ENCODE assay signal across 8 cellular contexts in the genomic region with DNA sequence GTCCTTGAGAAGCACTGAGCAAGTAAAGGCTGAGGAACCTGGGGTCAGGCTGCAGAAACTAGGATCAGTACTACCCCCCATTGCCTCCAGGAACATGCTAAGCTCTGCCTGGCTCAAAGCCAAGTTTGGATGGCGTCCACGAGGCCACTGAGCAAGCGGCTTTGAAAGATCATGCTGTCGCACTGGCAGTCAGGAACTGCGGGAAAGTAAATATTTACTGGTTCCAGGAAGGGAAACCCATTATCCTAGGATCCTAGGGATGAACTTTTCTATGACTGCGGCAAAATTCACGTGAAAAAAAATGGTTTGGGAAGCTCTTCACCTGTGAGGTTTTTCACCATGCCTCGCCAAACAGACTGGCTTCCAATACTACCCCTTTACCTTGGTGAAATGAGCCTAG.
DNase-seq lines count a peak whose midpoint lies in the region; ATAC-seq, FAIRE-seq and TF ChIP-seq lines count a peak whose summit lies in the region.

No MANE protein-coding gene starts in this region.

- TF ChIP-seq EP300 in SK-N-SH (IDR thresholded peaks at IDR 0.05; ENCODE audit: borderline replicate concordance in 1 of 2, low read depth in 1 of 2, low read length in 1 of 2), result no peak

- no peaks in the 10 kb centered on the region for H3K27me3 ChIP-seq in SK-N-SH (ENCODE audit: insufficient read depth)
- no peaks in the 10 kb centered on the region for H3K27me3 ChIP-seq in WERI-Rb-1 (ENCODE audit: insufficient read depth, low read depth, severe bottlenecking)

- no peak for TF ChIP-seq RAD21 in SK-N-SH (IDR thresholded peaks at IDR 0.05; ENCODE audit: low read length)

- H3K4me3 ChIP-seq in SK-N-SH (ENCODE audit: low read depth in 2 of 2, low read length in 1 of 2) (no peak overlapping the region), WERI-Rb-1 (ENCODE audit: low read depth, low read length) (no peak overlapping the region), kidney (ENCODE audit: low read length in 2 of 2) (no peak overlapping the region)

- POLR2A ChIA-PET in SK-N-SH (lab: Yijun Ruan, JAX), result no interaction called here

- DNase-seq in SK-N-SH, result peak; percentile 27
- DNase-seq in WERI-Rb-1, result peak; percentile 71
- DNase-seq in kidney, result peak; percentile 81
- peak; percentile 59 for DNase-seq in ureter (ENCODE audit: low spot score)

- FAIRE-seq in kidney (lab: Jason Lieb, UNC), result no peak

- no peak overlapping the region for H3K9ac ChIP-seq in SK-N-SH
- H3K9ac ChIP-seq in kidney (ENCODE audit: low read length in 2 of 2), result no peak overlapping the region

- H3K27ac ChIP-seq in SK-N-SH (ENCODE audit: low read depth in 2 of 2, low read length in 1 of 2) (no peak overlapping the region), WERI-Rb-1 (no peak overlapping the region), kidney (ENCODE audit: low read depth in 2 of 2, low read length in 2 of 2) (peak overlapping the region in 1 of 2 donors; percentile 11)

- WGBS in SK-N-SH (ENCODE audit: low lambda C conversion rate), result 50% methylated on average over 8 of the region's 8 CpGs

- no peak overlapping the region for H3K4me2 ChIP-seq in SK-N-SH

- H3K4me1 ChIP-seq in SK-N-SH (ENCODE audit: control insufficient read depth in 1 of 2, insufficient read depth in 2 of 2, low read depth in 1 of 2, low read length in 1 of 2), result peaks cover 0 to 2% of the 10 kb centered on the region in 2 experiments; a peak in 2 of 4 replicates
- peaks cover 0 to 2% of the 10 kb centered on the region in 2 donors for H3K4me1 ChIP-seq in kidney (ENCODE audit: control insufficient read depth in 1 of 2, insufficient read depth in 1 of 2, low read depth in 1 of 2, low read length in 2 of 2)

- ATAC-seq in SK-N-SH treated with all-trans-retinoic acid at 6 μM for 48 hours (no peak), HG03521 (IDR thresholded peaks at IDR 0.05; ENCODE audit: unreplicated experiment) (no peak), HG02763 (IDR thresholded peaks at IDR 0.05; ENCODE audit: unreplicated experiment) (no peak), GM18498 (IDR thresholded peaks at IDR 0.05; ENCODE audit: unreplicated experiment) (no peak)

- H4K20me1 ChIP-seq in SK-N-SH (ENCODE audit: insufficient read depth), result no peaks in the 10 kb centered on the region

- H3K36me3 ChIP-seq in SK-N-SH (replicated peaks in 1 of 2; ENCODE audit: control insufficient read depth in 1 of 2, insufficient read depth in 2 of 2, low read length in 1 of 2), result no peaks in the 10 kb centered on the region
- H3K36me3 ChIP-seq in WERI-Rb-1, result no peaks in the 10 kb centered on the region
- H3K36me3 ChIP-seq in kidney (ENCODE audit: control insufficient read depth in 1 of 2, insufficient read depth in 2 of 2, low read length in 2 of 2), result no peaks in the 10 kb centered on the region

- H2AFZ ChIP-seq in SK-N-SH (ENCODE audit: low read depth), result no peak overlapping the region

- intact Hi-C loops in kidney (cut with DNase I), result no loop called here

- H3K79me2 ChIP-seq in SK-N-SH (ENCODE audit: insufficient read depth), result no peaks in the 10 kb centered on the region

- no peak for TF ChIP-seq CTCF in SK-N-SH (IDR thresholded peaks at IDR 0.05)
- TF ChIP-seq CTCF in WERI-Rb-1 (IDR thresholded peaks at IDR 0.05; ENCODE audit: low read depth, low read length), result no peak
- TF ChIP-seq CTCF in kidney (IDR thresholded peaks at IDR 0.05; ENCODE audit: borderline replicate concordance, extremely low read depth, insufficient read depth), result no peak

- no peaks in the 10 kb centered on the region for H3F3A ChIP-seq in SK-N-SH (replicated peaks; ENCODE audit: insufficient read depth)

- H3K9me2 ChIP-seq in SK-N-SH, result no peaks in the 10 kb centered on the region

- H3K9me3 ChIP-seq in SK-N-SH (no peaks in the 10 kb centered on the region), WERI-Rb-1 (ENCODE audit: severe bottlenecking) (no peaks in the 10 kb centered on the region), kidney (ENCODE audit: control insufficient read depth in 1 of 2, low read length in 2 of 2) (no peaks in the 10 kb centered on the region)

- CTCF ChIA-PET in SK-N-SH (lab: Yijun Ruan, JAX), result interaction anchor here (0.9 to 1.4 kb wide), 2 partner anchors 804 to 843 kb away, joined by 3 to 5 read pairs; no protein-coding TSS in a partner anchor

TF ChIP-seq in SK-N-SH, 30 proteins besides CTCF, POLR2A, EP300 and RAD21:
- TF ChIP-seq SIN3A (IDR thresholded peaks at IDR 0.05; ENCODE audit: borderline replicate concordance, low read depth, low read length) (no peak), TAF1 (IDR thresholded peaks at IDR 0.05; ENCODE audit: borderline replicate concordance, low read depth, low read length) (no peak)
- TF ChIP-seq, protein P1, sequence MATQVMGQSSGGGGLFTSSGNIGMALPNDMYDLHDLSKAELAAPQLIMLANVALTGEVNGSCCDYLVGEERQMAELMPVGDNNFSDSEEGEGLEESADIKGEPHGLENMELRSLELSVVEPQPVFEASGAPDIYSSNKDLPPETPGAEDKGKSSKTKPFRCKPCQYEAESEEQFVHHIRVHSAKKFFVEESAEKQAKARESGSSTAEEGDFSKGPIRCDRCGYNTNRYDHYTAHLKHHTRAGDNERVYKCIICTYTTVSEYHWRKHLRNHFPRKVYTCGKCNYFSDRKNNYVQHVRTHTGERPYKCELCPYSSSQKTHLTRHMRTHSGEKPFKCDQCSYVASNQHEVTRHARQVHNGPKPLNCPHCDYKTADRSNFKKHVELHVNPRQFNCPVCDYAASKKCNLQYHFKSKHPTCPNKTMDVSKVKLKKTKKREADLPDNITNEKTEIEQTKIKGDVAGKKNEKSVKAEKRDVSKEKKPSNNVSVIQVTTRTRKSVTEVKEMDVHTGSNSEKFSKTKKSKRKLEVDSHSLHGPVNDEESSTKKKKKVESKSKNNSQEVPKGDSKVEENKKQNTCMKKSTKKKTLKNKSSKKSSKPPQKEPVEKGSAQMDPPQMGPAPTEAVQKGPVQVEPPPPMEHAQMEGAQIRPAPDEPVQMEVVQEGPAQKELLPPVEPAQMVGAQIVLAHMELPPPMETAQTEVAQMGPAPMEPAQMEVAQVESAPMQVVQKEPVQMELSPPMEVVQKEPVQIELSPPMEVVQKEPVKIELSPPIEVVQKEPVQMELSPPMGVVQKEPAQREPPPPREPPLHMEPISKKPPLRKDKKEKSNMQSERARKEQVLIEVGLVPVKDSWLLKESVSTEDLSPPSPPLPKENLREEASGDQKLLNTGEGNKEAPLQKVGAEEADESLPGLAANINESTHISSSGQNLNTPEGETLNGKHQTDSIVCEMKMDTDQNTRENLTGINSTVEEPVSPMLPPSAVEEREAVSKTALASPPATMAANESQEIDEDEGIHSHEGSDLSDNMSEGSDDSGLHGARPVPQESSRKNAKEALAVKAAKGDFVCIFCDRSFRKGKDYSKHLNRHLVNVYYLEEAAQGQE (IDR thresholded peaks at IDR 0.05; ENCODE audit: low read depth, low read length), result no peak

TF ChIP-seq in SK-N-SH treated with all-trans-retinoic acid at 6 μM for 48 hours, 23 proteins besides CTCF, POLR2A, EP300 and RAD21 (continues in another document):
- no peak for TF ChIP-seq SNAI2 (CRISPR knock-in tag; IDR thresholded peaks at IDR 0.05)
- TF ChIP-seq ESRRG (CRISPR knock-in tag; IDR thresholded peaks at IDR 0.05), result no peak
- no peak for TF ChIP-seq OSR1 (CRISPR knock-in tag; IDR thresholded peaks at IDR 0.05)
- TF ChIP-seq ZC3H10 (CRISPR knock-in tag; IDR thresholded peaks at IDR 0.05), result no peak
- TF ChIP-seq, protein P2, sequence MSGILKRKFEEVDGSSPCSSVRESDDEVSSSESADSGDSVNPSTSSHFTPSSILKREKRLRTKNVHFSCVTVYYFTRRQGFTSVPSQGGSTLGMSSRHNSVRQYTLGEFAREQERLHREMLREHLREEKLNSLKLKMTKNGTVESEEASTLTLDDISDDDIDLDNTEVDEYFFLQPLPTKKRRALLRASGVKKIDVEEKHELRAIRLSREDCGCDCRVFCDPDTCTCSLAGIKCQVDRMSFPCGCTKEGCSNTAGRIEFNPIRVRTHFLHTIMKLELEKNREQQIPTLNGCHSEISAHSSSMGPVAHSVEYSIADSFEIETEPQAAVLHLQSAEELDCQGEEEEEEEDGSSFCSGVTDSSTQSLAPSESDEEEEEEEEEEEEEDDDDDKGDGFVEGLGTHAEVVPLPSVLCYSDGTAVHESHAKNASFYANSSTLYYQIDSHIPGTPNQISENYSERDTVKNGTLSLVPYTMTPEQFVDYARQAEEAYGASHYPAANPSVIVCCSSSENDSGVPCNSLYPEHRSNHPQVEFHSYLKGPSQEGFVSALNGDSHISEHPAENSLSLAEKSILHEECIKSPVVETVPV (CRISPR knock-in tag; IDR thresholded peaks at IDR 0.05), result no peak
- TF ChIP-seq RARB (CRISPR knock-in tag; IDR thresholded peaks at IDR 0.05), result no peak
- no peak for TF ChIP-seq ZNF565 (CRISPR knock-in tag; conservative IDR thresholded peaks at IDR 0.05; ENCODE audit: low read depth)
- no peak for TF ChIP-seq TCF4 (CRISPR knock-in tag; IDR thresholded peaks at IDR 0.05; ENCODE audit: borderline replicate concordance)
- TF ChIP-seq, protein P3, sequence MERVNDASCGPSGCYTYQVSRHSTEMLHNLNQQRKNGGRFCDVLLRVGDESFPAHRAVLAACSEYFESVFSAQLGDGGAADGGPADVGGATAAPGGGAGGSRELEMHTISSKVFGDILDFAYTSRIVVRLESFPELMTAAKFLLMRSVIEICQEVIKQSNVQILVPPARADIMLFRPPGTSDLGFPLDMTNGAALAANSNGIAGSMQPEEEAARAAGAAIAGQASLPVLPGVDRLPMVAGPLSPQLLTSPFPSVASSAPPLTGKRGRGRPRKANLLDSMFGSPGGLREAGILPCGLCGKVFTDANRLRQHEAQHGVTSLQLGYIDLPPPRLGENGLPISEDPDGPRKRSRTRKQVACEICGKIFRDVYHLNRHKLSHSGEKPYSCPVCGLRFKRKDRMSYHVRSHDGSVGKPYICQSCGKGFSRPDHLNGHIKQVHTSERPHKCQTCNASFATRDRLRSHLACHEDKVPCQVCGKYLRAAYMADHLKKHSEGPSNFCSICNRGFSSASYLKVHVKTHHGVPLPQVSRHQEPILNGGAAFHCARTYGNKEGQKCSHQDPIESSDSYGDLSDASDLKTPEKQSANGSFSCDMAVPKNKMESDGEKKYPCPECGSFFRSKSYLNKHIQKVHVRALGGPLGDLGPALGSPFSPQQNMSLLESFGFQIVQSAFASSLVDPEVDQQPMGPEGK (CRISPR knock-in tag; IDR thresholded peaks at IDR 0.05; ENCODE audit: borderline replicate concordance), result no peak
- no peak for TF ChIP-seq CSDC2 (CRISPR knock-in tag; IDR thresholded peaks at IDR 0.05)
- TF ChIP-seq, protein P4, sequence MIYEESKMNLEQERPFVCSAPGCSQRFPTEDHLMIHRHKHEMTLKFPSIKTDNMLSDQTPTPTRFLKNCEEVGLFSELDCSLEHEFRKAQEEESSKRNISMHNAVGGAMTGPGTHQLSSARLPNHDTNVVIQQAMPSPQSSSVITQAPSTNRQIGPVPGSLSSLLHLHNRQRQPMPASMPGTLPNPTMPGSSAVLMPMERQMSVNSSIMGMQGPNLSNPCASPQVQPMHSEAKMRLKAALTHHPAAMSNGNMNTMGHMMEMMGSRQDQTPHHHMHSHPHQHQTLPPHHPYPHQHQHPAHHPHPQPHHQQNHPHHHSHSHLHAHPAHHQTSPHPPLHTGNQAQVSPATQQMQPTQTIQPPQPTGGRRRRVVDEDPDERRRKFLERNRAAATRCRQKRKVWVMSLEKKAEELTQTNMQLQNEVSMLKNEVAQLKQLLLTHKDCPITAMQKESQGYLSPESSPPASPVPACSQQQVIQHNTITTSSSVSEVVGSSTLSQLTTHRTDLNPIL (CRISPR knock-in tag; IDR thresholded peaks at IDR 0.05; ENCODE audit: low read depth), result no peak

Comparison
In these comparisons a context has a peak if more than half of its experiments do, and no peak if none do; other contexts are left out.
1. DNase-seq: peak in every context shown above with its lines; median percentile 81 in kidney; 71 in WERI-Rb-1; 59 in ureter; 27 in SK-N-SH.